In the genomic region with DNA sequence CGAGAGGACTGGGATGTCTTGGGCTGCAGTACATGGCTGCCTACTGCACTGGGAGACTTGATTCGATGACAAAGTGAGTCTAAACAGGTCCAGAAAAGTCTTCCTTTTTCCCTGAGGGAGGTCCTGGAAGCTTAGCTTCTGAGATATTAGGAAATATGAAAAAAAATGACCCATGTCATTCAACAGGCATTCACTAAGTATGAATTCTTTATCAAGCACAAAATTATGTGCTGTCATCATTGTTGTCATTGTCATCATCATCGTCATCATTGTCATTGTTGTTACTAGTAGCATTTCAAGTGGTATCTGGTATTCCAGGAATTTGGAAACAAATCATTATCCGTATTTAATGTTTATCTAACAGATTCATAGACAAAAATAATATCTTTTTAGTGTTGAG, we compare ENCODE assay signal across 1 cellular context.
A peak's percentile ranks its signal among the peaks of the same experiment; 100 is the strongest.
TF ChIP-seq lines count a peak whose summit lies in the region.

No MANE protein-coding gene starts in this region.

TF ChIP-seq in HepG2, 621 proteins besides CTCF, POLR2A, EP300 and RAD21:
- TF ChIP-seq CREB1 (IDR thresholded peaks at IDR 0.05) (peak; percentile 83), CREB1 (CRISPR knock-in tag; IDR thresholded peaks at IDR 0.05) (no peak), ZNF225 (CRISPR knock-in tag; IDR thresholded peaks at IDR 0.05) (no peak)
